ENCODE assay signal across 28 cellular contexts in the genomic region with DNA sequence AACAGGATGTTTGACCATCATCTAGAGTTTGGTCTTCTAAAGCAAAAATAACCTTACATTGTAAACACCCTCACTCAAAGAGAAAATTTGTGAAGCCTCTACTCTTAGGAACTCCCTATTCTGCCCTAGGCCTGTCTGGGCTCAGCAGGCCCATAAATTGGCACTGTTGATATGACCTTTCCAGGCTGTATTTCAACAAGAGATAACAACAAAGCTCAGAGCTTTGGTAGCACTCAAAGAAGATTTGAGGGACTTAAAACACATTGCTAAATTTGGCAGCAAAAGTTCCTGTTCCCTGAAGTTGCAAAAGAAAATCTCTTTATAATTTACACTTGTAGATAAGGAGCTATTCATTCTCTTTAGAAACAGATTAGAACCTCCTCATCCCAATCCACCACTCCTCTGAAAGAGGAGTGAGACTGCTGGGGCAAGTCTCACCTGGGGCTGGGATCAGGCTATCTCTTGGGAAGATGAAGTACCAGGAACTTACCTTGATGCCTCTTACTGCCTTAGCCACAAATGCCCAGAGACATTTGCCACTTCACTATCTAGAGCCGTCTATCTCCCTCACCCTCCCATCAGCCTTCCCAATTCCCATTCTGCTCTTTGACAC.
DNase-seq lines count a peak whose midpoint lies in the region; ATAC-seq and TF ChIP-seq lines count a peak whose summit lies in the region.
"Had no signal": no experiment of that assay in that cellular context is flagged by ENCODE, and none has a peak within 500 bp of the region (broad histone marks: within the 10 kb centered on the region; RNA-seq: fewer than 3 reads in every experiment).

No MANE protein-coding gene starts in this region.

- DNase-seq in Right ventricle myocardium inferior (ENCODE audit: missing footprints): no peak
- no peak for DNase-seq in cardiac septum (ENCODE audit: low spot score)
- no peak for DNase-seq in heart right ventricle
- no peak for DNase-seq in progenitor cell of endocrine pancreas (ENCODE audit: low spot score, unreplicated experiment)
- DNase-seq in aorta: no peak
- no peak for DNase-seq in Ammon's horn (ENCODE audit: low spot score)
- no peak for DNase-seq in CD4-positive, alpha-beta memory T cell
- DNase-seq: activated CD4-positive, CD25-positive, alpha-beta regulatory T cell; activated naive CD4-positive, alpha-beta T cell treated with anti-CD3 and anti-CD28 coated beads for 36 hours; amniotic stem cell; Calu3; DND-41; effector memory CD4-positive, alpha-beta T cell; erythroblast; natural killer cell; NCI-H1092; NCI-H187; NCI-H524; right lobe of liver; SIG-M5; stimulated activated CD4-positive, alpha-beta T cell treated with anti-CD3 and anti-CD28 coated beads, Interleukin-4, amount 100 ng/mL, for 24 hours; T-helper 9 cell had no signal

- no peaks in the 10 kb centered on the region for H3K9me3 Mint-ChIP-seq in progenitor cell of endocrine pancreas (ENCODE audit: low read depth)
- H3K9me3 Mint-ChIP-seq in CD4-positive, alpha-beta memory T cell: no peaks in the 10 kb centered on the region
- H3K9me3 Mint-ChIP-seq: activated naive CD4-positive, alpha-beta T cell treated with anti-CD3 and anti-CD28 coated beads for 36 hours; natural killer cell; stimulated activated effector memory CD8-positive, alpha-beta T cell treated with anti-CD3 and anti-CD28 coated beads, Interleukin-12 subunit alpha, Interleukin-12 subunit beta, amount 100 ng/mL, for 72 hours had no signal

- peaks cover 0 to 36% (median 0%) of the 10 kb centered on the region in 9 donors for H3K36me3 ChIP-seq in heart right ventricle
- peaks cover 0 to 4% of the 10 kb centered on the region in 2 donors for H3K36me3 ChIP-seq in aorta (ENCODE audit: control insufficient read depth in 1 of 2, insufficient read depth in 2 of 2, low read length in 1 of 2)
- H3K36me3 ChIP-seq in CD4-positive, alpha-beta memory T cell (ENCODE audit: insufficient read depth, low read length): no peaks in the 10 kb centered on the region
- H3K36me3 ChIP-seq: ovary, right lobe of liver, vagina had no signal

- H3K9me3 ChIP-seq in heart right ventricle: no peaks in the 10 kb centered on the region
- no peaks in the 10 kb centered on the region for H3K9me3 ChIP-seq in aorta (ENCODE audit: control insufficient read depth, low read length)
- H3K9me3 ChIP-seq in CD4-positive, alpha-beta memory T cell (ENCODE audit: control insufficient read depth in 1 of 2, low read length in 2 of 2): no peaks in the 10 kb centered on the region
- H3K9me3 ChIP-seq: ovary, right lobe of liver, vagina had no signal

- H3K4me3 ChIP-seq in heart right ventricle (no peak overlapping the region), aorta (ENCODE audit: low read length in 2 of 2) (no peak overlapping the region)
- H3K4me3 ChIP-seq in CD4-positive, alpha-beta memory T cell (ENCODE audit: low read length in 2 of 2): no peak overlapping the region
- H3K4me3 ChIP-seq: ovary, right lobe of liver, vagina had no signal

- H3K27me3 Mint-ChIP-seq in progenitor cell of endocrine pancreas: no peaks in the 10 kb centered on the region
- peaks cover 0 to 7% of the 10 kb centered on the region in 2 donors for H3K27me3 Mint-ChIP-seq in CD4-positive, alpha-beta memory T cell

- H3K27me3 ChIP-seq in heart right ventricle (no peaks in the 10 kb centered on the region), aorta (ENCODE audit: control insufficient read depth in 1 of 2, insufficient read depth in 2 of 2, low read length in 1 of 2) (no peaks in the 10 kb centered on the region)
- H3K27me3 ChIP-seq in CD4-positive, alpha-beta memory T cell (ENCODE audit: insufficient read depth, low read length): no peaks in the 10 kb centered on the region
- H3K27me3 ChIP-seq: ovary, right lobe of liver, vagina had no signal

- CTCF ChIA-PET in CD4-positive, alpha-beta memory T cell (lab: Charles Lee; ENCODE audit: partially characterized antibody): interaction anchor here (1.0 kb wide), 1 partner anchor 8 kb away, joined by 3 read pairs; no protein-coding TSS in a partner anchor

- ATAC-seq in Right ventricle myocardium inferior (peak; percentile 48), heart right ventricle (peak in 3 of 8 donors; percentile 26 to 60 (median 32)), aorta (ENCODE audit: low FRiP score) (peak; percentile 59), HG02970 (IDR thresholded peaks at IDR 0.05; ENCODE audit: low FRiP score, unreplicated experiment) (no peak)
- ATAC-seq: natural killer cell; right lobe of liver; stimulated activated effector memory CD8-positive, alpha-beta T cell treated with anti-CD3 and anti-CD28 coated beads, Interleukin-12 subunit alpha, Interleukin-12 subunit beta, amount 100 ng/mL, for 72 hours had no signal

- H3K4me1 Mint-ChIP-seq in progenitor cell of endocrine pancreas (ENCODE audit: low read depth): peaks cover 22% of the 10 kb centered on the region
- H3K4me1 Mint-ChIP-seq in CD4-positive, alpha-beta memory T cell: no peaks in the 10 kb centered on the region
- H3K4me1 Mint-ChIP-seq: natural killer cell; stimulated activated effector memory CD8-positive, alpha-beta T cell treated with anti-CD3 and anti-CD28 coated beads, Interleukin-12 subunit alpha, Interleukin-12 subunit beta, amount 100 ng/mL, for 72 hours had no signal

- no peak for TF ChIP-seq CTCF in heart right ventricle (IDR thresholded peaks at IDR 0.05)
- TF ChIP-seq CTCF in progenitor cell of endocrine pancreas (IDR thresholded peaks at IDR 0.05; ENCODE audit: unreplicated experiment): no peak

- no peak overlapping the region for H3K4me3 Mint-ChIP-seq in progenitor cell of endocrine pancreas (ENCODE audit: low read depth)
- no peak overlapping the region for H3K4me3 Mint-ChIP-seq in CD4-positive, alpha-beta memory T cell
- H3K4me3 Mint-ChIP-seq: activated naive CD4-positive, alpha-beta T cell treated with anti-CD3 and anti-CD28 coated beads for 36 hours; CD14-positive monocyte; natural killer cell; stimulated activated effector memory CD8-positive, alpha-beta T cell treated with anti-CD3 and anti-CD28 coated beads, Interleukin-12 subunit alpha, Interleukin-12 subunit beta, amount 100 ng/mL, for 72 hours had no signal

- peak overlapping the region; percentile 82 for H3K27ac Mint-ChIP-seq in progenitor cell of endocrine pancreas
- H3K27ac Mint-ChIP-seq in CD4-positive, alpha-beta memory T cell: no peak overlapping the region
- H3K27ac Mint-ChIP-seq: activated naive CD4-positive, alpha-beta T cell treated with anti-CD3 and anti-CD28 coated beads for 36 hours; CD14-positive monocyte; natural killer cell; stimulated activated effector memory CD8-positive, alpha-beta T cell treated with anti-CD3 and anti-CD28 coated beads, Interleukin-12 subunit alpha, Interleukin-12 subunit beta, amount 100 ng/mL, for 72 hours had no signal

- 26 to 29% methylated on average over 1 of the region's 1 CpG for WGBS in heart right ventricle, 2 donors
- WGBS in aorta, 2 donors: 33 to 69% methylated on average over 1 of the region's 1 CpG

- intact Hi-C loops in Right ventricle myocardium inferior (cut with DNase I) (loop anchor here (10.0 kb wide), 1 partner anchor 46 kb away; no protein-coding TSS in a partner anchor), cardiac septum (cut with DNase I) (loop anchor here (10.0 kb wide), 1 partner anchor 196 kb away; no protein-coding TSS in a partner anchor), heart right ventricle (cut with DNase I) (loop anchor here in 2 of 10 donors (5.0 kb wide), 2 partner anchors 33 to 83 kb away; no protein-coding TSS in a partner anchor), aorta (cut with DNase I) (no loop called here)
- intact Hi-C loops in CD4-positive, alpha-beta memory T cell (cut with micrococcal nuclease): no loop called here

- H3K27ac ChIP-seq in heart right ventricle (peak overlapping the region in 6 of 10 donors; percentile 1 to 55 (median 31)), aorta (ENCODE audit: low read depth in 1 of 2, low read length in 2 of 2) (no peak overlapping the region)
- no peak overlapping the region for H3K27ac ChIP-seq in CD4-positive, alpha-beta memory T cell (ENCODE audit: low read depth, low read length)
- H3K27ac ChIP-seq: 22Rv1, right lobe of liver, vagina had no signal

- H3K4me1 ChIP-seq in heart right ventricle (peaks cover 10 to 72% (median 50%) of the 10 kb centered on the region in 9 donors), aorta (ENCODE audit: control insufficient read depth in 1 of 2, insufficient read depth in 2 of 2, low read length in 2 of 2) (no peaks in the 10 kb centered on the region)
- no peaks in the 10 kb centered on the region for H3K4me1 ChIP-seq in CD4-positive, alpha-beta memory T cell (ENCODE audit: insufficient read depth, low read length)

- POLR2A ChIA-PET in CD4-positive, alpha-beta memory T cell (lab: Charles Lee; ENCODE audit: partially characterized antibody): no interaction called here

- H3K36me3 Mint-ChIP-seq in progenitor cell of endocrine pancreas (ENCODE audit: insufficient read depth): peaks cover 18% of the 10 kb centered on the region
- no peaks in the 10 kb centered on the region for H3K36me3 Mint-ChIP-seq in CD4-positive, alpha-beta memory T cell
- H3K36me3 Mint-ChIP-seq: CD14-positive monocyte; natural killer cell; stimulated activated effector memory CD8-positive, alpha-beta T cell treated with anti-CD3 and anti-CD28 coated beads, Interleukin-12 subunit alpha, Interleukin-12 subunit beta, amount 100 ng/mL, for 72 hours had no signal

Comparison
In these comparisons a context has a peak if more than half of its experiments do, and no peak if none do; other contexts are left out.
1. H3K27ac ChIP-seq: peak in heart right ventricle (6 of 10); none in aorta (0 of 2) and CD4-positive, alpha-beta memory T cell (single experiment).
2. intact Hi-C loops: an anchor here in Right ventricle myocardium inferior (10.0 kb wide) and cardiac septum (10.0 kb wide); none called in aorta and CD4-positive, alpha-beta memory T cell.